ENCODE assay signal across 8 cellular contexts in genomic region chr12:42372154-42372791, GRCh38. TPM values are rescaled to one million over a fixed set of nuclear protein-coding genes. Genes with fewer than 3 reads are reported as not detected.
A peak's percentile ranks its signal among the peaks of the same experiment; 100 is the strongest.
DNase-seq lines count a peak whose midpoint lies in the region; ATAC-seq and TF ChIP-seq lines count a peak whose summit lies in the region.

No MANE protein-coding gene starts in this region.

- TF ChIP-seq CTCF in breast epithelium (IDR thresholded peaks at IDR 0.05) (peak in 2 of 3 donors; percentile 42 to 61), transverse colon (IDR thresholded peaks at IDR 0.05) (peak; percentile 44 to 68 (median 62))

- H3K27ac ChIP-seq in breast epithelium (no peak overlapping the region), transverse colon (no peak overlapping the region)

- H3K9me3 ChIP-seq in breast epithelium (no peaks in the 10 kb centered on the region), transverse colon (no peaks in the 10 kb centered on the region)

- ATAC-seq in GM21723 (IDR thresholded peaks at IDR 0.05; ENCODE audit: unreplicated experiment): peak; percentile 87

- TF ChIP-seq EP300 in transverse colon (IDR thresholded peaks at IDR 0.05; ENCODE audit: low read depth): no peak

- TF ChIP-seq POLR2A in breast epithelium (IDR thresholded peaks at IDR 0.05) (no peak), transverse colon (IDR thresholded peaks at IDR 0.05) (no peak)

- WGBS in transverse colon (ENCODE audit: low coverage in 1 of 2), 2 donors: 87 to 92% methylated on average over 2 of the region's 2 CpGs

- no peaks in the 10 kb centered on the region for H3K27me3 ChIP-seq in breast epithelium
- no peaks in the 10 kb centered on the region for H3K27me3 ChIP-seq in transverse colon

- in situ Hi-C loops in transverse colon (cut with MboI; ENCODE audit: low pct_ligation_motif_present in 1 of 4, low pct_unique_long_range_greater_than_20kb in 1 of 4, low sequenced_read_pairs in 3 of 4): no loop called here

- no peaks in the 10 kb centered on the region for H3K4me1 ChIP-seq in breast epithelium
- H3K4me1 ChIP-seq in transverse colon: no peaks in the 10 kb centered on the region

- DNase-seq in stimulated activated CD4-positive, alpha-beta T cell treated with anti-CD3 and anti-CD28 coated beads, Interleukin-2, amount 100 ng/mL, for 4 hours (ENCODE audit: low read depth): peak; percentile 10
- no peak for DNase-seq in stimulated activated CD4-positive, alpha-beta T cell treated with anti-CD3 and anti-CD28 coated beads, Interleukin-15, amount 100 ng/mL, for 24 hours
- DNase-seq in HT1080 (ENCODE audit: low read depth): peak; percentile 50
- DNase-seq in NCI-H82 treated with DMSO at 0.1 percent for 48 hours (lab: John Stamatoyannopoulos, UW; ENCODE audit: unreplicated experiment): peak; percentile 71
- no peak for DNase-seq in breast epithelium (ENCODE audit: low spot score in 2 of 2)
- DNase-seq in kidney glomerular epithelial cell (lab: John Stamatoyannopoulos, UW): peak; percentile 22
- DNase-seq in transverse colon: no peak

- no peaks in the 10 kb centered on the region for H3K36me3 ChIP-seq in breast epithelium
- peaks cover 0 to 19% (median 9%) of the 10 kb centered on the region in 4 donors for H3K36me3 ChIP-seq in transverse colon

- H3K4me3 ChIP-seq in breast epithelium (no peak overlapping the region), transverse colon (no peak overlapping the region)

- intact Hi-C loops in breast epithelium (cut with DNase I; ENCODE audit: low total_unique reads) (no loop called here), transverse colon (cut with DNase I; ENCODE audit: low total_unique reads) (no loop called here)

RNA-seq across cellular contexts. Expression of gene PPHLN1, which starts 46.3 kb away (rescaled TPM):
- 66.2 and 68.8 TPM in 2 replicates for total RNA-seq in HT1080 (2014; rRNA removed; shearing (Covaris generic))
- polyA plus RNA-seq in HT1080 (2015; cell fraction: cytosol; rRNA removed): 72.9 and 91.1 TPM in 2 replicates
- 126 and 142 TPM in 2 replicates for polyA plus RNA-seq in HT1080 (2015; cell fraction: nucleus; rRNA removed)
- total RNA-seq in breast epithelium: 10 to 100 TPM; 52.0 to 90.6 (median 62.3) TPM
- 100 to 1,000 TPM in 1 of 4 donors, 10 to 100 TPM in 3; 44.9 to 324 (median 59.6) TPM for total RNA-seq in transverse colon

RNA-seq across cellular contexts. Expression of gene ZCRB1, which starts 46.4 kb away (rescaled TPM):
- 55.3 and 59.0 TPM in 2 replicates for total RNA-seq in HT1080 (2014; rRNA removed; shearing (Covaris generic))
- polyA plus RNA-seq in HT1080 (2015; cell fraction: cytosol; rRNA removed): 41.9 and 55.9 TPM in 2 replicates
- 14.5 and 18.8 TPM in 2 replicates for polyA plus RNA-seq in HT1080 (2015; cell fraction: nucleus; rRNA removed)
- 10 to 100 TPM; 28.0 to 34.9 (median 31.8) TPM for total RNA-seq in breast epithelium
- total RNA-seq in transverse colon: 10 to 100 TPM in 3 of 4 donors, 1 to 10 TPM in 1; 3.4 to 22.7 (median 15.2) TPM

Comparison
In these comparisons a context has a peak if more than half of its experiments do, and no peak if none do; other contexts are left out.
1. DNase-seq: peak in stimulated activated CD4-positive, alpha-beta T cell treated with anti-CD3 and anti-CD28 coated beads, Interleukin-2, amount 100 ng/mL, for 4 hours (single experiment), HT1080 (single experiment), NCI-H82 treated with DMSO at 0.1 percent for 48 hours (single experiment) and kidney glomerular epithelial cell (single experiment); none in stimulated activated CD4-positive, alpha-beta T cell treated with anti-CD3 and anti-CD28 coated beads, Interleukin-15, amount 100 ng/mL, for 24 hours (single experiment), breast epithelium (0 of 2) and transverse colon (single experiment).